Comparison of ENCODE assay signal across 8 cellular contexts in the genomic region with DNA sequence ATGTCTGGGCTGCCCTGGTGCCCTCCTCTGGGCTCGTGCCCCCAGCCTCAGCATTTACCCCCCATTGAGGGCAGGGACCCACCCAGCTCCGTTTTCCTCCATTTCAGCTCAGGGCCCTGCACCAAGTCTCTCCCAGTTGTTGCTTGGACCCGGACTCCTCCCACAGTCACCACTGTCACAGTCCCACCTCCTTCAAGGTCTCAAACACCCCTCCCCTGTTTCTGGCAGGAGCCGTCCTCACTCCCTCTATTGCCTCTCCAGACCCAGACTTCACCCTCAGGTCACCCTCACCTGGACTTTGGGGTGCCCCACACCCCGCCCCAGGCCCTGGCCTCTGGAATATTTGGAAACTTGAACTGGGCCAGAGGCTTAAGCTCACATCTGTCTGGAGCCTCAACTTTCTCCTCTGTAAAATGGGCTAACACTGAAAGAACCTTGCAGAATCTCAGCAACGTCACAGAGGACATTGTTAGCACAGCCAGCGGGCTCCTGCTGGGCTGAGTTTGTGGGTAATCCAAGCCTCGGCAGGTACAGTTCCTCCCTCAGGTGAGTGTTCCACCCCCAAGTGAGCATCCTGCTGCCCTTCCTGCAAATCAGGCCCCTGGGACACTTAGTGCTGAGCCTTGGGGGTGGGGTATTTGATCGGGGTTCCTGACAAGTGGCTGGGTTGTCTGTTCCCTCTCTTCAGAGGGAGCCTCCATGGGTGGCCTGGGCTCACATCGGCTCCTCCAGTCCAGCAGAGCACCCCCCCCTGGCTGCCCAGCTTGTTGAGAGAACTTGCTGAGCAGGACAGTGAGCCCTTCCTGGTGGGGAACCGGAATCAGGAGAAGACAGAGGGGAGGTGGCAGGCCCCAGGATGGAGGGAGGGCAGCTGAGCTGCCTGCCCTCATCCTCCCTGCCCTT.
DNase-seq lines count a peak whose midpoint lies in the region; ATAC-seq and TF ChIP-seq lines count a peak whose summit lies in the region.

No MANE protein-coding gene starts in this region.

- peak overlapping the region; percentile 91 for H3K9ac ChIP-seq in mucosa of stomach (ENCODE audit: low read length)

- DNase-seq in activated naive CD4-positive, alpha-beta T cell treated with anti-CD3 and anti-CD28 coated beads, Interleukin-2, amount 10 ng/mL, durations not matched to agents 7 days and 5 days: no peak
- DNase-seq in activated naive CD4-positive, alpha-beta T cell treated with anti-CD3 and anti-CD28 coated beads, Interleukin-2, amount 50 U/mL, for 16 hours: no peak
- peak; percentile 54 for DNase-seq in choroid plexus epithelial cell (ENCODE audit: low read depth)
- DNase-seq in upper lobe of right lung: peak; percentile 76
- no peak for DNase-seq in NCI-H526 treated with DMSO at 0.1 percent for 48 hours (lab: John Stamatoyannopoulos, UW)
- DNase-seq in EL: no peak
- no peak for DNase-seq in NCI-H1417 treated with DMSO at 0.1 percent for 48 hours (lab: John Stamatoyannopoulos, UW)

- peaks cover 15% of the 10 kb centered on the region for H3K36me3 Mint-ChIP-seq in activated naive CD4-positive, alpha-beta T cell treated with anti-CD3 and anti-CD28 coated beads, Interleukin-2, amount 10 ng/mL, durations not matched to agents 7 days and 5 days

- intact Hi-C loops in upper lobe of right lung (cut with DNase I): loop anchor here (10.0 kb wide), 1 partner anchor 306 kb away; no protein-coding TSS in a partner anchor

- no peaks in the 10 kb centered on the region for H3K9me3 Mint-ChIP-seq in activated naive CD4-positive, alpha-beta T cell treated with anti-CD3 and anti-CD28 coated beads, Interleukin-2, amount 10 ng/mL, durations not matched to agents 7 days and 5 days

- H3K4me3 ChIP-seq in choroid plexus epithelial cell (ENCODE audit: low read depth, low read length): peak overlapping the region; percentile 34
- H3K4me3 ChIP-seq in mucosa of stomach (ENCODE audit: low read length): peak overlapping the region; percentile 3
- peak overlapping the region; percentile 53 for H3K4me3 ChIP-seq in upper lobe of right lung

- no peaks in the 10 kb centered on the region for H3K9me3 ChIP-seq in mucosa of stomach (ENCODE audit: control insufficient read depth, low read length)
- no peaks in the 10 kb centered on the region for H3K9me3 ChIP-seq in upper lobe of right lung

- H3K27me3 ChIP-seq in mucosa of stomach (ENCODE audit: control insufficient read depth, insufficient read depth, low read length): no peaks in the 10 kb centered on the region
- H3K27me3 ChIP-seq in upper lobe of right lung: no peaks in the 10 kb centered on the region

- peaks cover 29% of the 10 kb centered on the region for H3K27me3 Mint-ChIP-seq in activated naive CD4-positive, alpha-beta T cell treated with anti-CD3 and anti-CD28 coated beads, Interleukin-2, amount 10 ng/mL, durations not matched to agents 7 days and 5 days

- H3K27ac ChIP-seq in upper lobe of right lung: peak overlapping the region; percentile 98

- H3K4me1 ChIP-seq in mucosa of stomach (ENCODE audit: control insufficient read depth, insufficient read depth, low read length) (peaks cover 77% of the 10 kb centered on the region), upper lobe of right lung (peaks cover 67% of the 10 kb centered on the region)

- TF ChIP-seq CTCF in choroid plexus epithelial cell (conservative IDR thresholded peaks at IDR 0.05; ENCODE audit: low read depth, low read length) (no peak), upper lobe of right lung (IDR thresholded peaks at IDR 0.05) (no peak)

- CTCF ChIA-PET in activated naive CD4-positive, alpha-beta T cell treated with anti-CD3 and anti-CD28 coated beads, Interleukin-2, amount 10 ng/mL, durations not matched to agents 7 days and 5 days (lab: Charles Lee): interaction anchor here (0.8 to 0.9 kb wide), 2 partner anchors 30 to 351 kb away, joined by 3 to 4 read pairs; no protein-coding TSS in a partner anchor

- H3K4me1 Mint-ChIP-seq in activated naive CD4-positive, alpha-beta T cell treated with anti-CD3 and anti-CD28 coated beads, Interleukin-2, amount 10 ng/mL, durations not matched to agents 7 days and 5 days: peaks cover 65% of the 10 kb centered on the region

- peak overlapping the region; percentile 73 for H3K27ac Mint-ChIP-seq in activated naive CD4-positive, alpha-beta T cell treated with anti-CD3 and anti-CD28 coated beads, Interleukin-2, amount 10 ng/mL, durations not matched to agents 7 days and 5 days

- no peaks in the 10 kb centered on the region for H3K36me3 ChIP-seq in mucosa of stomach (ENCODE audit: control insufficient read depth, insufficient read depth, low read length)
- H3K36me3 ChIP-seq in upper lobe of right lung: peaks cover 9% of the 10 kb centered on the region

- ATAC-seq in upper lobe of right lung: no peak

- H3K4me3 Mint-ChIP-seq in activated naive CD4-positive, alpha-beta T cell treated with anti-CD3 and anti-CD28 coated beads, Interleukin-2, amount 10 ng/mL, durations not matched to agents 7 days and 5 days: peak overlapping the region; percentile 69

Comparison
In these comparisons a context has a peak if more than half of its experiments do, and no peak if none do; other contexts are left out.
1. DNase-seq: peak in choroid plexus epithelial cell (single experiment) and upper lobe of right lung (single experiment); none in activated naive CD4-positive, alpha-beta T cell treated with anti-CD3 and anti-CD28 coated beads, Interleukin-2, amount 10 ng/mL, durations not matched to agents 7 days and 5 days (single experiment), activated naive CD4-positive, alpha-beta T cell treated with anti-CD3 and anti-CD28 coated beads, Interleukin-2, amount 50 U/mL, for 16 hours (single experiment), NCI-H526 treated with DMSO at 0.1 percent for 48 hours (single experiment), EL (single experiment) and NCI-H1417 treated with DMSO at 0.1 percent for 48 hours (single experiment).
2. H3K4me3 ChIP-seq: peak in every context shown above with its lines; median percentile 53 in upper lobe of right lung; 34 in choroid plexus epithelial cell; 3 in mucosa of stomach.